In genomic region chr18:49207373-49207772, GRCh38 we compare ENCODE assay signal across 18 cellular contexts.
DNase-seq lines count a peak whose midpoint lies in the region; ATAC-seq, FAIRE-seq and TF ChIP-seq lines count a peak whose summit lies in the region.
"Had no signal": no experiment of that assay in that cellular context is flagged by ENCODE, and none has a peak within 500 bp of the region (broad histone marks: within the 10 kb centered on the region; RNA-seq: fewer than 3 reads in every experiment).

No MANE protein-coding gene starts in this region.

- TF ChIP-seq CTCF in epithelial cell of esophagus (IDR thresholded peaks at IDR 0.05; ENCODE audit: insufficient read depth, low read depth, low read length, missing control alignments): no peak

- FAIRE-seq in urothelium cell line (lab: Jason Lieb, UNC): no peak
- FAIRE-seq: colon had no signal

- DNase-seq in activated CD8-positive, alpha-beta memory T cell treated with anti-CD3 and anti-CD28 coated beads, Interleukin-2, amount 10 ng/mL, durations not matched to agents 7 days and 5 days: no peak
- DNase-seq in activated CD8-positive, alpha-beta memory T cell treated with anti-CD3 and anti-CD28 coated beads, Interleukin-2, amount 50 U/mL, for 4 hours: no peak
- DNase-seq in SJSA1 (ENCODE audit: low read depth in 1 of 2, low spot score in 2 of 2): peak in 1 of 2 experiments; percentile 56
- peak; percentile 85 for DNase-seq in epithelial cell of esophagus (ENCODE audit: low read depth)
- DNase-seq in urothelium cell line (ENCODE audit: low spot score): peak; percentile 51
- DNase-seq in NCI-H2227 treated with DMSO at 0.1 percent for 48 hours (lab: John Stamatoyannopoulos, UW): no peak
- no peak for DNase-seq in NCI-H187 (lab: John Stamatoyannopoulos, UW)
- DNase-seq: 8988T, hypothalamus, MM.1S, NCI-H2081 had no signal

- no peaks in the 10 kb centered on the region for H3K9me3 ChIP-seq in SJSA1 (replicated peaks)
- H3K9me3 ChIP-seq: HAP-1 had no signal

- H3K36me3 Mint-ChIP-seq in activated CD8-positive, alpha-beta memory T cell treated with anti-CD3 and anti-CD28 coated beads, Interleukin-2, amount 10 ng/mL, durations not matched to agents 7 days and 5 days: peaks cover 3% of the 10 kb centered on the region

- H3K4me1 ChIP-seq in SJSA1 (replicated peaks): peaks cover 14% of the 10 kb centered on the region

- no peaks in the 10 kb centered on the region for H3K9me3 Mint-ChIP-seq in activated CD8-positive, alpha-beta memory T cell treated with anti-CD3 and anti-CD28 coated beads, Interleukin-2, amount 10 ng/mL, durations not matched to agents 7 days and 5 days (ENCODE audit: low read depth)
- H3K9me3 Mint-ChIP-seq: activated naive CD4-positive, alpha-beta T cell treated with anti-CD3 and anti-CD28 coated beads, Interleukin-2, amount 50 U/mL, for 24 hours; stimulated activated naive CD8-positive, alpha-beta T cell treated with anti-CD3 and anti-CD28 coated beads, Interleukin-15, Interleukin-2, amounts not matched to agents 100 ng/mL and 50 ng/mL, for 24 hours; WTC11 had no signal

- H3K4me3 ChIP-seq in SJSA1 (no peak overlapping the region), epithelial cell of esophagus (ENCODE audit: low read length) (no peak overlapping the region)
- H3K4me3 ChIP-seq: HAP-1, lung had no signal

- no peaks in the 10 kb centered on the region for H3K27me3 ChIP-seq in SJSA1 (replicated peaks)

- H3K27ac Mint-ChIP-seq in activated CD8-positive, alpha-beta memory T cell treated with anti-CD3 and anti-CD28 coated beads, Interleukin-2, amount 10 ng/mL, durations not matched to agents 7 days and 5 days: peak overlapping the region; percentile 45
- H3K27ac Mint-ChIP-seq: activated naive CD4-positive, alpha-beta T cell treated with anti-CD3 and anti-CD28 coated beads, Interleukin-2, amount 50 U/mL, for 24 hours; stimulated activated naive CD8-positive, alpha-beta T cell treated with anti-CD3 and anti-CD28 coated beads, Interleukin-15, Interleukin-2, amounts not matched to agents 100 ng/mL and 50 ng/mL, for 24 hours; WTC11 had no signal

- ATAC-seq in activated CD8-positive, alpha-beta memory T cell treated with anti-CD3 and anti-CD28 coated beads, Interleukin-2, amount 10 ng/mL, durations not matched to agents 7 days and 5 days: no peak
- ATAC-seq in GM18505 (IDR thresholded peaks at IDR 0.05; ENCODE audit: unreplicated experiment): no peak
- ATAC-seq: WTC11 had no signal

- H3K27ac ChIP-seq in SJSA1: peak overlapping the region; percentile 64

- no peaks in the 10 kb centered on the region for H3K36me3 ChIP-seq in SJSA1
- H3K36me3 ChIP-seq: HAP-1 had no signal

- CTCF ChIA-PET in activated CD8-positive, alpha-beta memory T cell treated with anti-CD3 and anti-CD28 coated beads, Interleukin-2, amount 10 ng/mL, durations not matched to agents 7 days and 5 days (lab: Charles Lee): interaction anchor here (0.6 kb wide), 1 partner anchor 154 kb away, joined by 3 read pairs; no protein-coding TSS in a partner anchor

- no peak for TF ChIP-seq POLR2A in GM18505 (IDR thresholded peaks at IDR 0.05; ENCODE audit: borderline replicate concordance, extremely low read depth, insufficient read depth, insufficient read length)

- no peak overlapping the region for H3K4me3 Mint-ChIP-seq in activated CD8-positive, alpha-beta memory T cell treated with anti-CD3 and anti-CD28 coated beads, Interleukin-2, amount 10 ng/mL, durations not matched to agents 7 days and 5 days
- H3K4me3 Mint-ChIP-seq: activated naive CD4-positive, alpha-beta T cell treated with anti-CD3 and anti-CD28 coated beads, Interleukin-2, amount 50 U/mL, for 24 hours; stimulated activated naive CD8-positive, alpha-beta T cell treated with anti-CD3 and anti-CD28 coated beads, Interleukin-15, Interleukin-2, amounts not matched to agents 100 ng/mL and 50 ng/mL, for 24 hours; WTC11 had no signal

- H3K4me1 Mint-ChIP-seq in activated CD8-positive, alpha-beta memory T cell treated with anti-CD3 and anti-CD28 coated beads, Interleukin-2, amount 10 ng/mL, durations not matched to agents 7 days and 5 days: peaks cover 23% of the 10 kb centered on the region

- H3K27me3 Mint-ChIP-seq in activated CD8-positive, alpha-beta memory T cell treated with anti-CD3 and anti-CD28 coated beads, Interleukin-2, amount 10 ng/mL, durations not matched to agents 7 days and 5 days: no peaks in the 10 kb centered on the region
- H3K27me3 Mint-ChIP-seq: activated naive CD4-positive, alpha-beta T cell treated with anti-CD3 and anti-CD28 coated beads, Interleukin-2, amount 50 U/mL, for 24 hours; stimulated activated naive CD8-positive, alpha-beta T cell treated with anti-CD3 and anti-CD28 coated beads, Interleukin-15, Interleukin-2, amounts not matched to agents 100 ng/mL and 50 ng/mL, for 24 hours had no signal

Comparison
In these comparisons a context has a peak if more than half of its experiments do, and no peak if none do; other contexts are left out.
1. DNase-seq: peak in epithelial cell of esophagus (single experiment) and urothelium cell line (single experiment); none in activated CD8-positive, alpha-beta memory T cell treated with anti-CD3 and anti-CD28 coated beads, Interleukin-2, amount 10 ng/mL, durations not matched to agents 7 days and 5 days (single experiment), activated CD8-positive, alpha-beta memory T cell treated with anti-CD3 and anti-CD28 coated beads, Interleukin-2, amount 50 U/mL, for 4 hours (single experiment), NCI-H2227 treated with DMSO at 0.1 percent for 48 hours (single experiment) and NCI-H187 (0 of 2).